ENCODE assay signal across 1 cellular context in genomic region chr16:69494993-69495392, GRCh38.
TF ChIP-seq lines count a peak whose summit lies in the region.

No MANE protein-coding gene starts in this region.

TF ChIP-seq in H1, 55 proteins besides CTCF, POLR2A, EP300 and RAD21:
- TF ChIP-seq CHD7 (IDR thresholded peaks at IDR 0.05; ENCODE audit: insufficient replicate concordance, low read length) (no peak), NRF1 (IDR thresholded peaks at IDR 0.05; ENCODE audit: low read depth, low read length) (no peak), SIX5 (IDR thresholded peaks at IDR 0.05; ENCODE audit: low read depth, low read length) (no peak), KDM1A (IDR thresholded peaks at IDR 0.05; ENCODE audit: borderline replicate concordance, low read length) (peak; percentile 83; the same call in 1 of the 2 replicates), MAFK (IDR thresholded peaks at IDR 0.05; ENCODE audit: low read depth, low read length) (no peak), HDAC2 (IDR thresholded peaks at IDR 0.05; ENCODE audit: borderline replicate concordance in 1 of 2, low read depth in 2 of 2, low read length in 2 of 2) (peak in 1 of 2 experiments; percentile 49; a peak in 1 of 4 replicates), TAF1 (IDR thresholded peaks at IDR 0.05; ENCODE audit: low read depth, low read length) (no peak), CHD1 (IDR thresholded peaks at IDR 0.05; ENCODE audit: low read depth, low read length) (no peak), PHF8 (conservative IDR thresholded peaks at IDR 0.05; ENCODE audit: low read depth, low read length) (no peak), ATF3 (IDR thresholded peaks at IDR 0.05; ENCODE audit: insufficient read depth, low read depth, low read length) (no peak), CBX8 (IDR thresholded peaks at IDR 0.05; ENCODE audit: borderline replicate concordance, low read depth, low read length) (no peak), BACH1 (IDR thresholded peaks at IDR 0.05; ENCODE audit: low read length) (no peak), TBP (IDR thresholded peaks at IDR 0.05; ENCODE audit: low read depth, low read length) (no peak), GTF2F1 (IDR thresholded peaks at IDR 0.05; ENCODE audit: borderline replicate concordance, low read depth, low read length) (no peak), RFX5 (IDR thresholded peaks at IDR 0.05; ENCODE audit: borderline replicate concordance, low read depth, low read length) (no peak), TEAD4 (IDR thresholded peaks at IDR 0.05; ENCODE audit: low read depth, low read length) (no peak)
